Comparison of ENCODE assay signal across 2 cellular contexts in genomic region chr3:120432105-120432860, GRCh38.
TF ChIP-seq lines count a peak whose summit lies in the region.

No MANE protein-coding gene starts in this region.

TF ChIP-seq in IMR-90, 13 proteins besides CTCF, POLR2A, EP300 and RAD21:
- TF ChIP-seq CHD1 (IDR thresholded peaks at IDR 0.05; ENCODE audit: low read depth, low read length) (no peak), RFX5 (IDR thresholded peaks at IDR 0.05; ENCODE audit: low read depth, low read length) (0 out of 2 replicates have a peak, but pooled peaks have one; percentile 46)

TF ChIP-seq in H1, 55 proteins besides CTCF, POLR2A, EP300 and RAD21:
- TF ChIP-seq SP1 (IDR thresholded peaks at IDR 0.05; ENCODE audit: low read depth, low read length), result peak; percentile 71; the same call in 1 of the 2 replicates
- TF ChIP-seq SIN3A (conservative IDR thresholded peaks at IDR 0.05 in 1 of 2, IDR thresholded peaks at IDR 0.05 in 1 of 2; ENCODE audit: low read depth in 1 of 2, low read length in 2 of 2), result no peak
- TF ChIP-seq TEAD4 (IDR thresholded peaks at IDR 0.05; ENCODE audit: low read depth, low read length), result peak; percentile 98
- TF ChIP-seq CREB1 (IDR thresholded peaks at IDR 0.05), result 0 out of 2 replicates have a peak, but pooled peaks have one; percentile 12
- TF ChIP-seq ASH2L (IDR thresholded peaks at IDR 0.05; ENCODE audit: low read length), result peak; percentile 65
- no peak for TF ChIP-seq USF2 (IDR thresholded peaks at IDR 0.05; ENCODE audit: low read length)
